In the genomic region with DNA sequence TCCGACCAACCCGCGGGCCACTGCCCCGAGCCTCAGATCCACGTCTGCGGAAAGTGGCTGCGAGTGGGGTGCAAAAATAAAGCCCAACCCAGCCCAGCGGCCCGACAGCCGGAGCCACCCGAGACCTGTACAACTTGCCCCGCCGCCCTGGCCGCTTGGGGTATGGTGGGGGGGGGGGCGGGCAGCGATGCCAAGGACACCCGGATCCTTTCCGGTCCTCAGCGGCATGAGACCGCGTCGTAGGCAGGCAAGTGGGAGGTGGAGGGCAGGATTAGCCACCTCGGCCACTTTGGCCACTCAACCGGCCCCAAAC, we compare ENCODE assay signal across 15 cellular contexts. TPM values are rescaled to one million over a fixed set of nuclear protein-coding genes. Genes with fewer than 3 reads are reported as not detected.
DNase-seq lines count a peak whose midpoint lies in the region; ATAC-seq and TF ChIP-seq lines count a peak whose summit lies in the region.
"Had no signal": no experiment of that assay in that cellular context is flagged by ENCODE, and none has a peak within 500 bp of the region (broad histone marks: within the 10 kb centered on the region; RNA-seq: fewer than 3 reads in every experiment).

No MANE protein-coding gene starts in this region.

- CTCF ChIA-PET in CD4-positive, alpha-beta memory T cell (lab: Charles Lee; ENCODE audit: partially characterized antibody), result no interaction called here

- H3K79me2 ChIP-seq in neural progenitor cell (ENCODE audit: low read depth), result no peaks in the 10 kb centered on the region

- 50% methylated on average over 1 of the region's 24 CpGs for WGBS in esophagus muscularis mucosa
- 39% methylated on average over 22 of the region's 24 CpGs; no CpG with 5 or more reads in 1 of the 2 donors for WGBS in upper lobe of left lung, 2 donors

- TF ChIP-seq CTCF in esophagus muscularis mucosa (IDR thresholded peaks at IDR 0.05), result no peak
- no peak for TF ChIP-seq CTCF in neural progenitor cell (IDR thresholded peaks at IDR 0.05)
- no peak for TF ChIP-seq CTCF in upper lobe of left lung (IDR thresholded peaks at IDR 0.05)

- peaks cover 0 to 25% (median 21%) of the 10 kb centered on the region in 4 donors for H3K4me1 ChIP-seq in esophagus muscularis mucosa
- no peaks in the 10 kb centered on the region for H3K4me1 ChIP-seq in neural progenitor cell
- peaks cover 0 to 16% (median 0%) of the 10 kb centered on the region in 4 donors for H3K4me1 ChIP-seq in upper lobe of left lung
- no peaks in the 10 kb centered on the region for H3K4me1 ChIP-seq in CD4-positive, alpha-beta memory T cell (ENCODE audit: insufficient read depth, low read length)

- no peak overlapping the region for H3K27ac Mint-ChIP-seq in neural progenitor cell
- H3K27ac Mint-ChIP-seq in stimulated activated effector memory CD8-positive, alpha-beta T cell treated with anti-CD3 and anti-CD28 coated beads, Interleukin-12 subunit alpha, Interleukin-12 subunit beta, amount 100 ng/mL, for 72 hours, result no peak overlapping the region
- H3K27ac Mint-ChIP-seq in CD4-positive, alpha-beta memory T cell, result no peak overlapping the region
- H3K27ac Mint-ChIP-seq: stimulated activated naive CD8-positive, alpha-beta T cell treated with anti-CD3 and anti-CD28 coated beads, Interleukin-15, Interleukin-2, amounts not matched to agents 100 ng/mL and 50 ng/mL, for 24 hours had no signal

- H3K9ac ChIP-seq in neural progenitor cell, result no peak overlapping the region

- H3K4me2 ChIP-seq in neural progenitor cell, result peak overlapping the region; percentile 83

- TF ChIP-seq EP300 in esophagus muscularis mucosa (IDR thresholded peaks at IDR 0.05) (no peak), upper lobe of left lung (IDR thresholded peaks at IDR 0.05) (no peak)

- H3K36me3 Mint-ChIP-seq in neural progenitor cell, result no peaks in the 10 kb centered on the region
- H3K36me3 Mint-ChIP-seq in stimulated activated effector memory CD8-positive, alpha-beta T cell treated with anti-CD3 and anti-CD28 coated beads, Interleukin-12 subunit alpha, Interleukin-12 subunit beta, amount 100 ng/mL, for 72 hours, result no peaks in the 10 kb centered on the region
- H3K36me3 Mint-ChIP-seq in CD4-positive, alpha-beta memory T cell, result no peaks in the 10 kb centered on the region

- intact Hi-C loops in esophagus muscularis mucosa (cut with DNase I), result no loop called here
- intact Hi-C loops in CD4-positive, alpha-beta memory T cell (cut with micrococcal nuclease), result no loop called here

- peak overlapping the region; percentile 43 to 56 (median 46) for H3K4me3 ChIP-seq in esophagus muscularis mucosa
- H3K4me3 ChIP-seq in neural progenitor cell, result peak overlapping the region; percentile 60
- peak overlapping the region in 3 of 4 donors; percentile 28 to 47 (median 44) for H3K4me3 ChIP-seq in upper lobe of left lung
- no peak overlapping the region for H3K4me3 ChIP-seq in CD4-positive, alpha-beta memory T cell (ENCODE audit: low read length in 2 of 2)

- DNase-seq in NCI-H146 (lab: John Stamatoyannopoulos, UW) (peak; percentile 3), NCI-H146 treated with DMSO at 0.1 percent for 48 hours (lab: John Stamatoyannopoulos, UW; ENCODE audit: unreplicated experiment) (no peak), esophagus muscularis mucosa (ENCODE audit: extremely low spot score) (no peak), neural progenitor cell (ENCODE audit: low spot score) (no peak), upper lobe of left lung (no peak)
- DNase-seq in stimulated activated effector memory CD8-positive, alpha-beta T cell treated with anti-CD3 and anti-CD28 coated beads, Interleukin-12 subunit alpha, Interleukin-12 subunit beta, amount 100 ng/mL, for 72 hours (ENCODE audit: low spot score in 2 of 2), result no peak
- no peak for DNase-seq in CD4-positive, alpha-beta memory T cell
- DNase-seq: activated CD4-positive, CD25-positive, alpha-beta regulatory T cell treated with anti-CD3 and anti-CD28 coated beads, Interleukin-2, amount 50 U/mL, for 72 hours; activated naive CD4-positive, alpha-beta T cell had no signal

- H3K27me3 ChIP-seq in esophagus muscularis mucosa (peaks cover 0 to 47% (median 9%) of the 10 kb centered on the region in 4 donors), neural progenitor cell (peaks cover 22% of the 10 kb centered on the region), upper lobe of left lung (peaks cover 0 to 7% (median 0%) of the 10 kb centered on the region in 4 donors)
- no peaks in the 10 kb centered on the region for H3K27me3 ChIP-seq in CD4-positive, alpha-beta memory T cell (ENCODE audit: insufficient read depth, low read length)

- no peaks in the 10 kb centered on the region for H3F3A ChIP-seq in neural progenitor cell (ENCODE audit: low read depth)

- ATAC-seq in upper lobe of left lung (ENCODE audit: low FRiP score in 2 of 2), result peak in 1 of 2 donors; percentile 29
- ATAC-seq in stimulated activated effector memory CD8-positive, alpha-beta T cell treated with anti-CD3 and anti-CD28 coated beads, Interleukin-12 subunit alpha, Interleukin-12 subunit beta, amount 100 ng/mL, for 72 hours, result no peak
- ATAC-seq in HG03571 (IDR thresholded peaks at IDR 0.05; ENCODE audit: unreplicated experiment), result no peak
- ATAC-seq: Panc1 had no signal

- H3K9me3 ChIP-seq in esophagus muscularis mucosa, result no peaks in the 10 kb centered on the region
- no peaks in the 10 kb centered on the region for H3K9me3 ChIP-seq in neural progenitor cell (ENCODE audit: low read depth)
- H3K9me3 ChIP-seq in upper lobe of left lung, result no peaks in the 10 kb centered on the region
- H3K9me3 ChIP-seq in CD4-positive, alpha-beta memory T cell (ENCODE audit: control insufficient read depth in 1 of 2, low read length in 2 of 2), result no peaks in the 10 kb centered on the region

- peak overlapping the region; percentile 76 for H2AFZ ChIP-seq in neural progenitor cell (replicated peaks)

- peaks cover 4% of the 10 kb centered on the region for H3K27me3 Mint-ChIP-seq in neural progenitor cell (ENCODE audit: insufficient read depth, low read depth)
- H3K27me3 Mint-ChIP-seq in CD4-positive, alpha-beta memory T cell, result peaks cover 3 to 5% of the 10 kb centered on the region in 2 donors

- H3K4me1 Mint-ChIP-seq in neural progenitor cell, result peaks cover 8% of the 10 kb centered on the region
- peaks cover 4% of the 10 kb centered on the region for H3K4me1 Mint-ChIP-seq in stimulated activated effector memory CD8-positive, alpha-beta T cell treated with anti-CD3 and anti-CD28 coated beads, Interleukin-12 subunit alpha, Interleukin-12 subunit beta, amount 100 ng/mL, for 72 hours
- H3K4me1 Mint-ChIP-seq in CD4-positive, alpha-beta memory T cell, result no peaks in the 10 kb centered on the region

- H3K36me3 ChIP-seq in esophagus muscularis mucosa (no peaks in the 10 kb centered on the region), neural progenitor cell (no peaks in the 10 kb centered on the region), upper lobe of left lung (no peaks in the 10 kb centered on the region)
- H3K36me3 ChIP-seq in CD4-positive, alpha-beta memory T cell (ENCODE audit: insufficient read depth, low read length), result no peaks in the 10 kb centered on the region

- peaks cover 17% of the 10 kb centered on the region for H3K9me3 Mint-ChIP-seq in neural progenitor cell
- H3K9me3 Mint-ChIP-seq in stimulated activated effector memory CD8-positive, alpha-beta T cell treated with anti-CD3 and anti-CD28 coated beads, Interleukin-12 subunit alpha, Interleukin-12 subunit beta, amount 100 ng/mL, for 72 hours, result peaks cover 6% of the 10 kb centered on the region
- peaks cover 0 to 9% (median 2%) of the 10 kb centered on the region in 8 donors for H3K9me3 Mint-ChIP-seq in CD4-positive, alpha-beta memory T cell
- H3K9me3 Mint-ChIP-seq: stimulated activated naive CD8-positive, alpha-beta T cell treated with anti-CD3 and anti-CD28 coated beads, Interleukin-15, Interleukin-2, amounts not matched to agents 100 ng/mL and 50 ng/mL, for 24 hours had no signal

- H4K20me1 ChIP-seq in neural progenitor cell (ENCODE audit: low read depth), result no peaks in the 10 kb centered on the region

- H3K27ac ChIP-seq in esophagus muscularis mucosa (replicated peaks in 1 of 4) (no peak overlapping the region), neural progenitor cell (no peak overlapping the region), upper lobe of left lung (no peak overlapping the region)
- H3K27ac ChIP-seq in CD4-positive, alpha-beta memory T cell (ENCODE audit: low read depth, low read length), result no peak overlapping the region

- POLR2A ChIA-PET in CD4-positive, alpha-beta memory T cell (lab: Charles Lee; ENCODE audit: partially characterized antibody), result no interaction called here

- TF ChIP-seq POLR2A in esophagus muscularis mucosa (IDR thresholded peaks at IDR 0.05; ENCODE audit: low read depth) (no peak), upper lobe of left lung (IDR thresholded peaks at IDR 0.05) (no peak)

- H3K4me3 Mint-ChIP-seq in neural progenitor cell, result peak overlapping the region; percentile 96
- no peak overlapping the region for H3K4me3 Mint-ChIP-seq in stimulated activated effector memory CD8-positive, alpha-beta T cell treated with anti-CD3 and anti-CD28 coated beads, Interleukin-12 subunit alpha, Interleukin-12 subunit beta, amount 100 ng/mL, for 72 hours
- H3K4me3 Mint-ChIP-seq in CD4-positive, alpha-beta memory T cell, result no peak overlapping the region

RNA-seq across cellular contexts. Expression of gene SLITRK4, which starts 1.6 kb away (rescaled TPM):
- total RNA-seq in esophagus muscularis mucosa (1 to 10 TPM in 1 of 4 donors, under 1 TPM in 3; 0.42 to 1.9 (median 0.51) TPM), neural progenitor cell (ENCODE audit: low replicate concordance) (7.7 and 8.3 TPM in 2 replicates), upper lobe of left lung (under 1 TPM in 5 of 6 donors, not detected in 1; 0.33 to 0.94 (median 0.61) TPM)
- total RNA-seq in CD4-positive, alpha-beta memory T cell, result not detected
- polyA plus RNA-seq in CD4-positive, alpha-beta memory T cell, result not detected
- total RNA-seq: A172, Daoy, M059J had no signal

Comparison
In these comparisons a context has a peak if more than half of its experiments do, and no peak if none do; other contexts are left out.
1. H3K4me3 ChIP-seq: peak in esophagus muscularis mucosa (4 of 4), neural progenitor cell (single experiment) and upper lobe of left lung (3 of 4); none in CD4-positive, alpha-beta memory T cell (0 of 2).